19 cellular contexts compared by ENCODE assay signal in genomic region chr11:129249923-129250322, GRCh38. TPM values are rescaled to one million over a fixed set of nuclear protein-coding genes. Genes with fewer than 3 reads are reported as not detected.
A peak's percentile ranks its signal among the peaks of the same experiment; 100 is the strongest.
DNase-seq lines count a peak whose midpoint lies in the region; ATAC-seq and TF ChIP-seq lines count a peak whose summit lies in the region.
"Had no signal": no experiment of that assay in that cellular context is flagged by ENCODE, and none has a peak within 500 bp of the region (broad histone marks: within the 10 kb centered on the region; RNA-seq: fewer than 3 reads in every experiment).

No MANE protein-coding gene starts in this region.

- peaks cover 15% of the 10 kb centered on the region for H3K79me2 ChIP-seq in PC-3 (ENCODE audit: low read length)
- H3K79me2 ChIP-seq: parathyroid adenoma had no signal

- intact Hi-C loops in A673 (cut with micrococcal nuclease; ENCODE audit: unreplicated experiment) = no loop called here
- intact Hi-C loops in PC-3 (cut with micrococcal nuclease) = no loop called here

- H3F3A ChIP-seq in PC-3 (ENCODE audit: low read length, unreplicated experiment) = no peaks in the 10 kb centered on the region

- DNase-seq in A673 (ENCODE audit: low spot score) (no peak), H4 (ENCODE audit: low spot score) (peak; percentile 47), PC-3 (no peak), fibroblast of mammary gland (ENCODE audit: low read depth) (peak; percentile 41), SKM-1 treated with dmso at 0.1 percent for 144 hours (lab: John Stamatoyannopoulos, UW; ENCODE audit: unreplicated experiment) (no peak), T-helper 9 cell (no peak), A172 (ENCODE audit: low spot score) (no peak), iPS-NIHi7 (ENCODE audit: extremely low spot score) (no peak)
- DNase-seq: activated B cell treated with CpG ODN at 0.5 μM for 24 hours; activated CD4-positive, alpha-beta T cell treated with anti-CD3 and anti-CD28 coated beads, Interleukin-2, amount 50 U/mL, for 48 hours; activated CD8-positive, alpha-beta memory T cell treated with anti-CD3 and anti-CD28 coated beads, Interleukin-2, amount 50 U/mL, for 48 hours; activated naive CD8-positive, alpha-beta T cell treated with anti-CD3 and anti-CD28 coated beads, Interleukin-2, amount 10 ng/mL, durations not matched to agents 7 days and 5 days; glutamatergic neuron; NCI-H1105 treated with DMSO at 0.1 percent for 48 hours; NCI-H2029 treated with DMSO at 0.1 percent for 48 hours; NCI-H510A; nephron progenitor cell; right lobe of liver had no signal

- H3K27me3 ChIP-seq in A673 (replicated peaks; ENCODE audit: insufficient read depth, low read depth, low read length, poor library complexity) (no peaks in the 10 kb centered on the region), PC-3 (ENCODE audit: low read length) (no peaks in the 10 kb centered on the region)
- H3K27me3 ChIP-seq: right lobe of liver had no signal

- H3K36me3 ChIP-seq in A673 (ENCODE audit: insufficient read depth, low read length, poor library complexity, severe bottlenecking) (no peaks in the 10 kb centered on the region), PC-3 (ENCODE audit: low read depth, low read length) (no peaks in the 10 kb centered on the region)
- H3K36me3 ChIP-seq: right lobe of liver had no signal

- H3K27ac ChIP-seq in A673 (ENCODE audit: low read depth, low read length, poor library complexity, severe bottlenecking) (peak overlapping the region; percentile 12), PC-3 (ENCODE audit: low read length) (peak overlapping the region; percentile 41; the same call in 1 of the 2 replicates)
- H3K27ac ChIP-seq: parathyroid adenoma, right lobe of liver had no signal

- CTCF ChIA-PET in A673 (lab: Charles Lee) (no interaction called here), PC-3 (lab: Charles Lee) (no interaction called here)

- no peak for ATAC-seq in PC-3

- H3K4me2 ChIP-seq in PC-3 (ENCODE audit: low read length) = no peak overlapping the region; the same call in 1 of the 2 replicates

- POLR2A ChIA-PET in A673 (lab: Charles Lee; ENCODE audit: low non-redundant PET) = interaction anchor here (0.6 kb wide), 1 partner anchor 26 kb away, joined by 3 read pairs; no protein-coding TSS in a partner anchor
- POLR2A ChIA-PET in PC-3 (lab: Charles Lee; ENCODE audit: unreplicated experiment) = no interaction called here

- H3K4me3 ChIP-seq in A673 (ENCODE audit: low read depth, low read length, poor library complexity, severe bottlenecking) = no peak overlapping the region
- no peak overlapping the region for H3K4me3 ChIP-seq in PC-3 (ENCODE audit: low read length)
- H3K4me3 ChIP-seq in fibroblast of mammary gland (ENCODE audit: control insufficient read depth, low read depth, low read length) = no peak overlapping the region
- H3K4me3 ChIP-seq: right lobe of liver had no signal

- no peaks in the 10 kb centered on the region for H4K20me1 ChIP-seq in PC-3 (ENCODE audit: low read length)

- H3K9me2 ChIP-seq in PC-3 (replicated peaks; ENCODE audit: low read length) = no peaks in the 10 kb centered on the region

- H3K9me3 ChIP-seq in A673 (ENCODE audit: low read depth, low read length, poor library complexity, severe bottlenecking) = no peaks in the 10 kb centered on the region
- no peaks in the 10 kb centered on the region for H3K9me3 ChIP-seq in PC-3 (ENCODE audit: low read length)
- H3K9me3 ChIP-seq: right lobe of liver had no signal

- H3K4me1 ChIP-seq in A673 (ENCODE audit: insufficient read depth, low read length, poor library complexity, severe bottlenecking) (peaks cover 68% of the 10 kb centered on the region), PC-3 (ENCODE audit: insufficient read depth, low read length) (peaks cover 45% of the 10 kb centered on the region)
- H3K4me1 ChIP-seq: parathyroid adenoma, right lobe of liver had no signal

- no peak overlapping the region for H2AFZ ChIP-seq in PC-3 (ENCODE audit: low read length)
- H2AFZ ChIP-seq: parathyroid adenoma had no signal

- TF ChIP-seq CTCF in A673 (conservative IDR thresholded peaks at IDR 0.05; ENCODE audit: low read depth, low read length) = no peak
- TF ChIP-seq CTCF in PC-3 (conservative IDR thresholded peaks at IDR 0.05; ENCODE audit: low read depth, low read length) = no peak
- TF ChIP-seq CTCF in fibroblast of mammary gland (conservative IDR thresholded peaks at IDR 0.05; ENCODE audit: control insufficient read depth, insufficient read depth, low read depth, low read length) = no peak

- no peak overlapping the region for H3K9ac ChIP-seq in PC-3 (ENCODE audit: low read length)
- H3K9ac ChIP-seq: parathyroid adenoma had no signal

- BruUV-seq in A673 (replicated peaks; lab: Mats Ljungman, UMichigan) (no TSS peak), PC-3 (replicated peaks; lab: Mats Ljungman, UMichigan) (no TSS peak)

RNA-seq across cellular contexts. Expression of gene ARHGAP32, which starts 57.8 kb away (rescaled TPM):
- total RNA-seq in A673 (2021) (42.8 and 46.8 TPM in 2 replicates), PC-3 (2014; rRNA removed) (12.0 and 13.7 TPM in 2 replicates)
- 4.8 and 5.1 TPM in 2 replicates for total RNA-seq in H4 (2014; rRNA removed; shearing (Covaris generic))
- total RNA-seq in A172 (2014; rRNA removed; shearing (Covaris generic)) = 4.8 and 11.3 TPM in 2 replicates

Comparison
In these comparisons a context has a peak if more than half of its experiments do, and no peak if none do; other contexts are left out.
1. DNase-seq: peak in H4 (single experiment) and fibroblast of mammary gland (single experiment); none in A673 (single experiment), PC-3 (single experiment), SKM-1 treated with dmso at 0.1 percent for 144 hours (single experiment), T-helper 9 cell (single experiment), A172 (single experiment) and iPS-NIHi7 (single experiment).